In genomic region chr4:150325872-150326271, GRCh38 we compare ENCODE assay signal across 21 cellular contexts.
A peak's percentile ranks its signal among the peaks of the same experiment; 100 is the strongest.
DNase-seq lines count a peak whose midpoint lies in the region; ATAC-seq and TF ChIP-seq lines count a peak whose summit lies in the region.
"Had no signal": no experiment of that assay in that cellular context is flagged by ENCODE, and none has a peak within 500 bp of the region (broad histone marks: within the 10 kb centered on the region; RNA-seq: fewer than 3 reads in every experiment).

No MANE protein-coding gene starts in this region.

- no peaks in the 10 kb centered on the region for H3K27me3 ChIP-seq in left lung

- intact Hi-C loops in left lung (cut with DNase I): no loop called here

- H3K36me3 ChIP-seq in left lung: no peaks in the 10 kb centered on the region

- no peaks in the 10 kb centered on the region for H3K4me1 ChIP-seq in left lung

- peak; percentile 92 for ATAC-seq in GM18498 (IDR thresholded peaks at IDR 0.05; ENCODE audit: unreplicated experiment)
- peak; percentile 74 for ATAC-seq in GM19467 (IDR thresholded peaks at IDR 0.05; ENCODE audit: unreplicated experiment)
- peak; percentile 91 for ATAC-seq in HG02885 (IDR thresholded peaks at IDR 0.05; ENCODE audit: poor library complexity, unreplicated experiment)
- no peak for ATAC-seq in stimulated activated naive CD8-positive, alpha-beta T cell treated with anti-CD3 and anti-CD28 coated beads, Interleukin-15, Interleukin-2, amounts not matched to agents 100 U/mL and 50 U/mL, for 24 hours
- no peak for ATAC-seq in left lung
- ATAC-seq: left colon, right cardiac atrium had no signal

- DNase-seq in NAMALWA (ENCODE audit: low spot score) (peak; percentile 53), cortex of kidney (lab: John Stamatoyannopoulos, UW) (no peak), globus pallidus (ENCODE audit: low spot score) (no peak), left lung (no peak)
- DNase-seq in stimulated activated naive CD8-positive, alpha-beta T cell treated with anti-CD3 and anti-CD28 coated beads, Interleukin-15, Interleukin-2, amounts not matched to agents 100 U/mL and 50 U/mL, for 24 hours: no peak
- DNase-seq: activated CD4-positive, alpha-beta T cell treated with anti-CD3 and anti-CD28 coated beads, Interleukin-2, amount 50 U/mL, for 4 hours; activated gamma-delta T cell treated with Interleukin-2 at 50 U/mL for 16 hours; AML-193; DMS53; endodermal cell; H7; head of caudate nucleus; left colon; natural killer cell; NCI-H446 treated with DMSO at 0.1 percent for 48 hours; right cardiac atrium; stimulated activated naive CD4-positive, alpha-beta T cell treated with Interleukin-2 at 50 U/mL for 16 hours; T1000 had no signal

- H3K27ac ChIP-seq in left lung: no peak overlapping the region

- H3K9me3 ChIP-seq in left lung: no peaks in the 10 kb centered on the region

- no peak for TF ChIP-seq CTCF in left lung (IDR thresholded peaks at IDR 0.05)

- H3K4me3 ChIP-seq in left lung: no peak overlapping the region

Comparison
In these comparisons a context has a peak if more than half of its experiments do, and no peak if none do; other contexts are left out.
1. ATAC-seq: peak in GM18498 (single experiment), GM19467 (single experiment) and HG02885 (single experiment); none in stimulated activated naive CD8-positive, alpha-beta T cell treated with anti-CD3 and anti-CD28 coated beads, Interleukin-15, Interleukin-2, amounts not matched to agents 100 U/mL and 50 U/mL, for 24 hours (single experiment) and left lung (single experiment).